In the genomic region with DNA sequence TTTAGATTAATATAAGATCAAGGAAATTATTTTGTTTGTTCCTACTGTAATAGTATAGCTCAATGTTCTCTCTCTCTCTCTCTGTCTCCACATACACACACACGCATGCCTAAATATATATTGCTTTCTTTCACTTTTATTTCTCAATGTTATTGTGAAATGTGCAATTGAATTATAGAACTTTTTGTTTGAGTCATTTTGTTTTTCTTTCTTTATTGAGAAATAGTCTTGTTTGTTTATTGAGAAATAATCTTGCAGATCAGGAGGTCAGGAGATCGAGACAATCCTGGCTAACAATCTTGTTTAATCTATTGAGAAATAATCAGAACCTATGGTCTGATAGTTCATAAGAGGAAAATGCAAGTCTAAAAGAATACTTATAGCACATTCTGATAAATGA, we compare ENCODE assay signal across 1 cellular context.
TF ChIP-seq lines count a peak whose summit lies in the region.

No MANE protein-coding gene starts in this region.

TF ChIP-seq in liver, 16 proteins besides CTCF, POLR2A, EP300 and RAD21 (continued from another document):
- TF ChIP-seq, protein P1, sequence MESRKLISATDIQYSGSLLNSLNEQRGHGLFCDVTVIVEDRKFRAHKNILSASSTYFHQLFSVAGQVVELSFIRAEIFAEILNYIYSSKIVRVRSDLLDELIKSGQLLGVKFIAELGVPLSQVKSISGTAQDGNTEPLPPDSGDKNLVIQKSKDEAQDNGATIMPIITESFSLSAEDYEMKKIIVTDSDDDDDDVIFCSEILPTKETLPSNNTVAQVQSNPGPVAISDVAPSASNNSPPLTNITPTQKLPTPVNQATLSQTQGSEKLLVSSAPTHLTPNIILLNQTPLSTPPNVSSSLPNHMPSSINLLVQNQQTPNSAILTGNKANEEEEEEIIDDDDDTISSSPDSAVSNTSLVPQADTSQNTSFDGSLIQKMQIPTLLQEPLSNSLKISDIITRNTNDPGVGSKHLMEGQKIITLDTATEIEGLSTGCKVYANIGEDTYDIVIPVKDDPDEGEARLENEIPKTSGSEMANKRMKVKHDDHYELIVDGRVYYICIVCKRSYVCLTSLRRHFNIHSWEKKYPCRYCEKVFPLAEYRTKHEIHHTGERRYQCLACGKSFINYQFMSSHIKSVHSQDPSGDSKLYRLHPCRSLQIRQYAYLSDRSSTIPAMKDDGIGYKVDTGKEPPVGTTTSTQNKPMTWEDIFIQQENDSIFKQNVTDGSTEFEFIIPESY (IDR thresholded peaks at IDR 0.05): peak; percentile 38
- TF ChIP-seq FOXA2 (IDR thresholded peaks at IDR 0.05) (peak; percentile 66), HNF4G (IDR thresholded peaks at IDR 0.05) (no peak), NR2F2 (IDR thresholded peaks at IDR 0.05) (peak; percentile 80), RXRA (IDR thresholded peaks at IDR 0.05) (peak; percentile 51 to 68), HNF4A (conservative IDR thresholded peaks at IDR 0.05) (peak; percentile 80 to 84), JUND (IDR thresholded peaks at IDR 0.05) (peak; percentile 75 to 79), FOXA1 (IDR thresholded peaks at IDR 0.05) (peak; percentile 71)
- TF ChIP-seq, protein P2, sequence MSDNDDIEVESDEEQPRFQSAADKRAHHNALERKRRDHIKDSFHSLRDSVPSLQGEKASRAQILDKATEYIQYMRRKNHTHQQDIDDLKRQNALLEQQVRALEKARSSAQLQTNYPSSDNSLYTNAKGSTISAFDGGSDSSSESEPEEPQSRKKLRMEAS (IDR thresholded peaks at IDR 0.05): no peak
- TF ChIP-seq, protein P3, sequence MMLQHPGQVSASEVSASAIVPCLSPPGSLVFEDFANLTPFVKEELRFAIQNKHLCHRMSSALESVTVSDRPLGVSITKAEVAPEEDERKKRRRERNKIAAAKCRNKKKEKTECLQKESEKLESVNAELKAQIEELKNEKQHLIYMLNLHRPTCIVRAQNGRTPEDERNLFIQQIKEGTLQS (IDR thresholded peaks at IDR 0.05): peak; percentile 66
